ENCODE assay signal across 26 cellular contexts in the genomic region with DNA sequence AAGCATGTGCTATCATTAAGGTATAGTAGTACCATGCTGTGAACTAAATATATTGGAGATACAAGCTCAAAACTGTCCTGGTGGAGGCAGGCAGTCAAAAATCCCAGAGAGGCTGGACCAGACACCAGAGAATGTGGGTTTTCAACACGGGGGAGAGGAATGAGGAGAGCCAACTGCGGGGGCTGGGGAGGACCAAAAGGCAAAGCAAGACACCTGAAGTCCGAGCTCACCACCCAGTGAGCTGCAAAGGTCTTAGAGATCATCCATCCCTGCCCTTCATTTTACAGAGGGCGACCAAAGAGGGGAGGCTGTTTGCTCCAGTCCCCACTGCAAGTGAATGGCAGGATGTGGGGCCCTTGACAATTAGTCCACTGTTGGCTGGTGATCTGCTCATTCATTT. TPM values are rescaled to one million over a fixed set of nuclear protein-coding genes. Genes with fewer than 3 reads are reported as not detected.
DNase-seq lines count a peak whose midpoint lies in the region; ATAC-seq and TF ChIP-seq lines count a peak whose summit lies in the region.
"Had no signal": no experiment of that assay in that cellular context is flagged by ENCODE, and none has a peak within 500 bp of the region (broad histone marks: within the 10 kb centered on the region; RNA-seq: fewer than 3 reads in every experiment).

No MANE protein-coding gene starts in this region.

- H3K27me3 ChIP-seq in PC-9 (ENCODE audit: insufficient read depth, low read depth) = no peaks in the 10 kb centered on the region
- H3K27me3 ChIP-seq in upper lobe of right lung = no peaks in the 10 kb centered on the region
- H3K27me3 ChIP-seq in gastroesophageal sphincter = peaks cover under 1% of the 10 kb centered on the region
- H3K27me3 ChIP-seq: BLaER1 treated with 17β-estradiol and CSF1 and Interleukin-3, amounts not matched to agents 10 nM and 100 nM had no signal

- H2AFZ ChIP-seq in PC-9 = no peak overlapping the region
- H2AFZ ChIP-seq: GM23338 had no signal

- no peaks in the 10 kb centered on the region for H3K9me3 ChIP-seq in PC-9 (ENCODE audit: insufficient read depth, low read depth)
- no peaks in the 10 kb centered on the region for H3K9me3 ChIP-seq in upper lobe of right lung
- H3K9me3 ChIP-seq in gastroesophageal sphincter = peaks cover 0 to 6% (median 0%) of the 10 kb centered on the region in 3 donors
- H3K9me3 ChIP-seq: A549 had no signal

- no peaks in the 10 kb centered on the region for H3K36me3 ChIP-seq in PC-9 (ENCODE audit: low read depth)
- H3K36me3 ChIP-seq in upper lobe of right lung = no peaks in the 10 kb centered on the region
- no peaks in the 10 kb centered on the region for H3K36me3 ChIP-seq in gastroesophageal sphincter
- H3K36me3 ChIP-seq: BLaER1 treated with 17β-estradiol and CSF1 and Interleukin-3, amounts not matched to agents 10 nM and 100 nM had no signal

- H3K9me2 ChIP-seq in PC-9 (ENCODE audit: insufficient read depth) = no peaks in the 10 kb centered on the region

- 74 to 79% methylated on average over 3 to 4 of the region's 4 CpGs for WGBS in gastroesophageal sphincter (ENCODE audit: low coverage in 1 of 2), 2 donors

- ATAC-seq in upper lobe of right lung (no peak), gastroesophageal sphincter (no peak), HG02884 (IDR thresholded peaks at IDR 0.05; ENCODE audit: unreplicated experiment) (no peak)
- ATAC-seq: A549, K562, PC-3 had no signal

- peak overlapping the region; percentile 70 for H3K4me2 ChIP-seq in PC-9
- H3K4me2 ChIP-seq: A549, GM23338 had no signal

- peaks cover 24% of the 10 kb centered on the region for H3F3A ChIP-seq in PC-9 (ENCODE audit: insufficient read depth, low read depth)

- TF ChIP-seq EP300 in gastroesophageal sphincter (IDR thresholded peaks at IDR 0.05) = no peak

- H4K20me1 ChIP-seq in PC-9 (ENCODE audit: insufficient read depth) = no peaks in the 10 kb centered on the region
- H4K20me1 ChIP-seq: BLaER1 treated with 17β-estradiol and CSF1 and Interleukin-3, amounts not matched to agents 10 nM and 100 nM had no signal

- H3K4me1 ChIP-seq in PC-9 (replicated peaks; ENCODE audit: insufficient read depth) = peaks cover 26% of the 10 kb centered on the region
- no peaks in the 10 kb centered on the region for H3K4me1 ChIP-seq in upper lobe of right lung
- H3K4me1 ChIP-seq in gastroesophageal sphincter = no peaks in the 10 kb centered on the region
- H3K4me1 ChIP-seq: A549 had no signal

- POLR2A ChIA-PET in PC-9 (lab: Charles Lee; ENCODE audit: unreplicated experiment) = interaction anchor here (0.5 to 0.6 kb wide), 2 partner anchors 176 to 554 kb away, joined by 10 to 16 read pairs; no protein-coding TSS in a partner anchor

- intact Hi-C loops in PC-9 (cut with micrococcal nuclease; ENCODE audit: unreplicated experiment) = loop anchor here (5.0 kb wide), 2 partner anchors 94 to 156 kb away; no protein-coding TSS in a partner anchor
- intact Hi-C loops in upper lobe of right lung (cut with DNase I) = no loop called here

- TF ChIP-seq POLR2A in gastroesophageal sphincter (IDR thresholded peaks at IDR 0.05) = no peak

- TF ChIP-seq CTCF in PC-9 (conservative IDR thresholded peaks at IDR 0.05) (no peak), coronary artery (IDR thresholded peaks at IDR 0.05) (no peak), upper lobe of right lung (IDR thresholded peaks at IDR 0.05) (no peak), gastroesophageal sphincter (IDR thresholded peaks at IDR 0.05) (no peak)

- no peaks in the 10 kb centered on the region for H3K79me2 ChIP-seq in PC-9 (ENCODE audit: low read depth)

- H3K4me3 ChIP-seq in PC-9 = no peak overlapping the region
- H3K4me3 ChIP-seq in coronary artery = no peak overlapping the region
- H3K4me3 ChIP-seq in upper lobe of right lung = no peak overlapping the region
- H3K4me3 ChIP-seq in gastroesophageal sphincter = no peak overlapping the region
- H3K4me3 ChIP-seq: A549; BLaER1 treated with 17β-estradiol and CSF1 and Interleukin-3, amounts not matched to agents 10 nM and 100 nM; GM23338; K562 had no signal

- no peak for DNase-seq in PC-9
- DNase-seq in coronary artery (ENCODE audit: low spot score) = peak; percentile 55
- peak; percentile 72 for DNase-seq in mesenteric fat pad (ENCODE audit: low spot score)
- DNase-seq in upper lobe of right lung = peak; percentile 19
- DNase-seq in HCEC 1CT = no peak
- DNase-seq: AML-193; CD4-positive, alpha-beta memory T cell; COR-L47; H9; HFFc6; Kasumi-1; NCI-H1092 treated with DMSO at 0.1 percent for 48 hours; NCI-H1436; NCI-H187; NCI-H2171 treated with DMSO at 0.1 percent for 48 hours; NCI-H526; NCI-H82; NK-92 treated with Interleukin-12 subunit alpha and Interleukin-12 subunit beta, amount 100 ng/mL, for 24 hours; PC-3 had no signal

- peak overlapping the region; percentile 53 for H3K27ac ChIP-seq in PC-9
- no peak overlapping the region for H3K27ac ChIP-seq in coronary artery
- H3K27ac ChIP-seq in upper lobe of right lung = no peak overlapping the region
- no peak overlapping the region for H3K27ac ChIP-seq in gastroesophageal sphincter
- H3K27ac ChIP-seq: A549 had no signal

- CTCF ChIA-PET in PC-9 (lab: Charles Lee) = no interaction called here

- BruUV-seq in PC-9 (replicated peaks; lab: Mats Ljungman, UMichigan) = no TSS peak

RNA-seq across cellular contexts. Expression of gene RIBC2, which starts 10.0 kb away (rescaled TPM):
- total RNA-seq in PC-9 (2021) = 4.0 and 11.0 TPM in 2 replicates
- total RNA-seq in mesenteric fat pad = not detected
- total RNA-seq in upper lobe of right lung = not detected
- total RNA-seq in gastroesophageal sphincter = 1 to 10 TPM in 1 of 4 donors, under 1 TPM in 1, not detected in 2; 0.94 to 1.1 TPM
- total RNA-seq: CD4-positive, alpha-beta memory T cell; K562; Right ventricle myocardium superior had no signal

RNA-seq across cellular contexts. Expression of gene SMC1B, which starts 10.1 kb away (rescaled TPM):
- total RNA-seq in PC-9 (2021) = 0.28 and 0.31 TPM in 2 replicates
- total RNA-seq in mesenteric fat pad = not detected
- total RNA-seq in upper lobe of right lung = not detected
- not detected for total RNA-seq in gastroesophageal sphincter
- total RNA-seq: GM23338, H9, K562, Right ventricle myocardium superior had no signal

Comparison
In these comparisons a context has a peak if more than half of its experiments do, and no peak if none do; other contexts are left out.
1. DNase-seq: peak in coronary artery (single experiment), mesenteric fat pad (single experiment) and upper lobe of right lung (single experiment); none in PC-9 (0 of 2) and HCEC 1CT (single experiment).